Comparison of ENCODE assay signal across 19 cellular contexts in genomic region chr2:165637396-165637795, GRCh38.
"Had no signal": no experiment of that assay in that cellular context is flagged by ENCODE, and none has a peak within 500 bp of the region (broad histone marks: within the 10 kb centered on the region; RNA-seq: fewer than 3 reads in every experiment).

No MANE protein-coding gene starts in this region.

- H3K27ac ChIP-seq: brain microvascular endothelial cell, colonic mucosa, left lung, sigmoid colon, stomach, upper lobe of right lung had no signal

- ATAC-seq: activated T-cell treated with anti-CD3 and anti-CD28 coated beads, Interleukin-2, amount 50 U/mL, for 4 hours; left lung; stimulated activated effector memory CD8-positive, alpha-beta T cell treated with anti-CD3 and anti-CD28 coated beads, Interleukin-12 subunit alpha, Interleukin-12 subunit beta, amount 100 ng/mL, for 72 hours; upper lobe of right lung had no signal

- H3K27me3 ChIP-seq: brain microvascular endothelial cell, colonic mucosa, left lung, sigmoid colon, stomach, upper lobe of right lung had no signal

- H3K4me3 ChIP-seq: colonic mucosa, left lung, sigmoid colon, stomach, upper lobe of right lung had no signal

- H3K9me3 ChIP-seq: colonic mucosa, left lung, sigmoid colon, stomach, upper lobe of right lung had no signal

- H3K4me1 ChIP-seq: colonic mucosa, left lung, upper lobe of right lung had no signal

- H3K36me3 ChIP-seq: brain microvascular endothelial cell, colonic mucosa, left lung, sigmoid colon, stomach, upper lobe of right lung had no signal

- DNase-seq: activated CD4-positive, alpha-beta T cell treated with anti-CD3 and anti-CD28 coated beads, Interleukin-2, amount 10 ng/mL, durations not matched to agents 24 days and 14 days; activated CD8-positive, alpha-beta memory T cell treated with anti-CD3 and anti-CD28 coated beads, Interleukin-2, amount 50 U/mL, for 4 hours; activated naive CD4-positive, alpha-beta T cell treated with anti-CD3 and anti-CD28 coated beads for 36 hours; activated T-cell treated with anti-CD3 and anti-CD28 coated beads, Interleukin-2, amount 50 U/mL, for 4 hours; anterior cingulate cortex; brain microvascular endothelial cell; colonic mucosa; hypothalamus; kidney; left lung; occipital lobe; posterior cingulate gyrus; sigmoid colon; stimulated activated CD4-positive, alpha-beta T cell treated with anti-CD3 and anti-CD28 coated beads, Interleukin-4, amount 100 ng/mL, for 24 hours; stomach; T-helper 1 cell; T-helper 9 cell; upper lobe of right lung had no signal
